Comparison of ENCODE assay signal across 1 cellular context in genomic region chr19:307793-308420, GRCh38.
TF ChIP-seq lines count a peak whose summit lies in the region.

No MANE protein-coding gene starts in this region.

TF ChIP-seq in SK-N-SH, 30 proteins besides CTCF, POLR2A, EP300 and RAD21 (continued from another document):
- TF ChIP-seq ZBTB33 (IDR thresholded peaks at IDR 0.05; ENCODE audit: borderline replicate concordance, low read depth): no peak
- TF ChIP-seq RFX5 (IDR thresholded peaks at IDR 0.05; ENCODE audit: low read length): no peak
